Comparison of ENCODE assay signal across 32 cellular contexts in genomic region chr19:5024282-5024681, GRCh38. TPM values are rescaled to one million over a fixed set of nuclear protein-coding genes. Genes with fewer than 3 reads are reported as not detected.
DNase-seq lines count a peak whose midpoint lies in the region; ATAC-seq and TF ChIP-seq lines count a peak whose summit lies in the region.
"Had no signal": no experiment of that assay in that cellular context is flagged by ENCODE, and none has a peak within 500 bp of the region (broad histone marks: within the 10 kb centered on the region; RNA-seq: fewer than 3 reads in every experiment).

No MANE protein-coding gene starts in this region.

- H3K9me3 ChIP-seq in heart right ventricle (no peaks in the 10 kb centered on the region), right atrium auricular region (no peaks in the 10 kb centered on the region), right cardiac atrium (ENCODE audit: control insufficient read depth, low read length) (no peaks in the 10 kb centered on the region), psoas muscle (no peaks in the 10 kb centered on the region), upper lobe of left lung (no peaks in the 10 kb centered on the region), esophagus squamous epithelium (no peaks in the 10 kb centered on the region)
- H3K9me3 ChIP-seq: A549 had no signal

- H3K4me1 ChIP-seq in heart right ventricle (peaks cover 3 to 45% (median 30%) of the 10 kb centered on the region in 9 donors), right atrium auricular region (peaks cover 0 to 35% of the 10 kb centered on the region in 2 donors), right cardiac atrium (ENCODE audit: control insufficient read depth, insufficient read depth, low read length) (peaks cover 2% of the 10 kb centered on the region), psoas muscle (peaks cover 42% of the 10 kb centered on the region), upper lobe of left lung (peaks cover 0 to 25% (median 8%) of the 10 kb centered on the region in 4 donors), esophagus squamous epithelium (peaks cover 0 to 62% (median 6%) of the 10 kb centered on the region in 3 donors)
- H3K4me1 ChIP-seq: A549 had no signal

- no peak overlapping the region for H3K4me3 ChIP-seq in heart right ventricle
- H3K4me3 ChIP-seq in right atrium auricular region, result no peak overlapping the region
- H3K4me3 ChIP-seq in right cardiac atrium (ENCODE audit: low read length), result no peak overlapping the region
- no peak overlapping the region for H3K4me3 ChIP-seq in psoas muscle
- no peak overlapping the region for H3K4me3 ChIP-seq in upper lobe of left lung
- H3K4me3 ChIP-seq in esophagus squamous epithelium, result no peak overlapping the region
- H3K4me3 ChIP-seq: A549, coronary artery, GM12878 had no signal

- 75% methylated on average over 10 of the region's 10 CpGs for WGBS in heart right ventricle, 2 donors
- 60% methylated on average over 10 of the region's 10 CpGs for WGBS in right cardiac atrium
- WGBS in psoas muscle, 3 donors, result 26 to 40% (median 32%) methylated on average over 10 of the region's 10 CpGs
- 89% methylated on average over 10 of the region's 10 CpGs; no CpG with 5 or more reads in 1 of the 2 donors for WGBS in upper lobe of left lung, 2 donors
- WGBS in esophagus squamous epithelium, 2 donors, result 60% methylated on average over 1 of the region's 10 CpGs; no CpG with 5 or more reads in 1 of the 2 donors

- H3K36me3 ChIP-seq in heart right ventricle (peaks cover 0 to 9% (median 0%) of the 10 kb centered on the region in 9 donors), right atrium auricular region (no peaks in the 10 kb centered on the region), psoas muscle (ENCODE audit: insufficient read depth in 1 of 2, low read depth in 1 of 2) (peaks cover 0 to 4% of the 10 kb centered on the region in 2 donors), upper lobe of left lung (peaks cover 0 to 5% (median 1%) of the 10 kb centered on the region in 4 donors), esophagus squamous epithelium (peaks cover 0 to 21% (median 0%) of the 10 kb centered on the region in 3 donors)

- ATAC-seq in heart right ventricle (peak in 7 of 8 donors; percentile 24 to 51 (median 40)), right cardiac atrium (peak; percentile 17 to 27), psoas muscle (peak; percentile 80 to 89 (median 82)), upper lobe of left lung (ENCODE audit: low FRiP score in 2 of 2) (peak; percentile 16 to 31)
- ATAC-seq: A549; CD8-positive, alpha-beta T cell; GM12878; left colon; Panc1 had no signal

- TF ChIP-seq CTCF in heart right ventricle (IDR thresholded peaks at IDR 0.05), result no peak
- TF ChIP-seq CTCF in right atrium auricular region (IDR thresholded peaks at IDR 0.05), result no peak
- no peak for TF ChIP-seq CTCF in psoas muscle (IDR thresholded peaks at IDR 0.05)
- no peak for TF ChIP-seq CTCF in upper lobe of left lung (IDR thresholded peaks at IDR 0.05)
- no peak for TF ChIP-seq CTCF in esophagus squamous epithelium (IDR thresholded peaks at IDR 0.05)

- DNase-seq in heart right ventricle (no peak), right atrium auricular region (ENCODE audit: low spot score) (no peak), right cardiac atrium (peak in 2 of 3 donors; percentile 52 to 53), psoas muscle (peak; percentile 65 to 75), upper lobe of left lung (peak in 1 of 2 donors; percentile 14), esophagus squamous epithelium (lab: John Stamatoyannopoulos, UW) (no peak), NCI-H345 (lab: John Stamatoyannopoulos, UW) (no peak)
- DNase-seq in activated effector memory CD4-positive, alpha-beta T cell treated with Interleukin-2 at 50 U/mL for 16 hours, result no peak
- DNase-seq: activated CD4-positive, alpha-beta memory T cell treated with anti-CD3 and anti-CD28 coated beads for 36 hours; activated CD4-positive, CD25-positive, alpha-beta regulatory T cell; activated CD8-positive, alpha-beta memory T cell treated with anti-CD3 and anti-CD28 coated beads, Interleukin-2, amount 50 U/mL, for 4 hours; activated naive CD4-positive, alpha-beta T cell treated with anti-CD3 and anti-CD28 coated beads, Interleukin-2, amount 50 U/mL, for 16 hours; AML-193; amygdala; CD8-positive, alpha-beta T cell; DMS 273 treated with DMSO at 0.1 percent for 48 hours; effector memory CD4-positive, alpha-beta T cell; EL; hippocampal formation; immature natural killer cell; left colon; mesenchymal stem cell; NCI-H1930; NCI-H526 treated with DMSO at 0.1 percent for 48 hours; SIG-M5; stimulated activated naive CD4-positive, alpha-beta T cell; SW 1271; T1000 had no signal

- no peak for TF ChIP-seq EP300 in upper lobe of left lung (IDR thresholded peaks at IDR 0.05)

- no peaks in the 10 kb centered on the region for H3K27me3 ChIP-seq in heart right ventricle
- no peaks in the 10 kb centered on the region for H3K27me3 ChIP-seq in right atrium auricular region
- H3K27me3 ChIP-seq in right cardiac atrium (ENCODE audit: control insufficient read depth, insufficient read depth), result no peaks in the 10 kb centered on the region
- H3K27me3 ChIP-seq in psoas muscle (ENCODE audit: insufficient read depth in 3 of 3, low read length in 2 of 3), result no peaks in the 10 kb centered on the region
- no peaks in the 10 kb centered on the region for H3K27me3 ChIP-seq in upper lobe of left lung
- H3K27me3 ChIP-seq in esophagus squamous epithelium, result no peaks in the 10 kb centered on the region

- H3K27ac ChIP-seq in heart right ventricle, result no peak overlapping the region
- H3K27ac ChIP-seq in right atrium auricular region, result no peak overlapping the region
- H3K27ac ChIP-seq in right cardiac atrium (ENCODE audit: low read length), result no peak overlapping the region
- H3K27ac ChIP-seq in psoas muscle, result peak overlapping the region; percentile 65
- H3K27ac ChIP-seq in upper lobe of left lung, result no peak overlapping the region
- no peak overlapping the region for H3K27ac ChIP-seq in esophagus squamous epithelium
- H3K27ac ChIP-seq: A549, coronary artery had no signal

- no peak for TF ChIP-seq POLR2A in upper lobe of left lung (IDR thresholded peaks at IDR 0.05)
- TF ChIP-seq POLR2A in esophagus squamous epithelium (IDR thresholded peaks at IDR 0.05), result no peak

- intact Hi-C loops in heart right ventricle (cut with DNase I), result loop anchor here in 2 of 10 donors (5.0 to 10.0 kb wide), 2 partner anchors 49 to 52 kb away; no protein-coding TSS in a partner anchor
- intact Hi-C loops in right cardiac atrium (cut with DNase I), result no loop called here
- intact Hi-C loops in psoas muscle (cut with DNase I), result loop anchor here in 1 of 2 donors (10.0 kb wide), 1 partner anchor 49 kb away; no protein-coding TSS in a partner anchor
- intact Hi-C loops in esophagus squamous epithelium (cut with DNase I), result loop anchor here (10.0 kb wide), 1 partner anchor 149 kb away; no protein-coding TSS in a partner anchor

RNA-seq across cellular contexts. Expression of gene KDM4B, which starts 55.4 kb away (rescaled TPM):
- total RNA-seq in heart right ventricle, result 10 to 100 TPM; 21.4 to 35.8 (median 30.3) TPM
- 10 to 100 TPM; 12.4 to 34.4 TPM for polyA plus RNA-seq in heart right ventricle
- total RNA-seq in right atrium auricular region, result 10 to 100 TPM; 17.6 to 26.0 TPM
- 10 to 100 TPM; 23.9 to 37.5 (median 30.8) TPM for total RNA-seq in right cardiac atrium
- 18.8 TPM for polyA plus RNA-seq in right cardiac atrium
- total RNA-seq in psoas muscle, result 10 to 100 TPM; 22.9 to 45.9 (median 37.8) TPM
- 10 to 100 TPM in 2 of 3 donors, 1 to 10 TPM in 1; 9.3 to 29.5 (median 19.9) TPM for polyA plus RNA-seq in psoas muscle
- total RNA-seq in upper lobe of left lung, result 100 to 1,000 TPM in 1 of 6 donors, 10 to 100 TPM in 5; 28.1 to 112 (median 38.2) TPM
- total RNA-seq in esophagus squamous epithelium, result 10 to 100 TPM; 14.0 to 39.9 (median 19.5) TPM

Comparison
In these comparisons a context has a peak if more than half of its experiments do, and no peak if none do; other contexts are left out.
1. DNase-seq: peak in right cardiac atrium (2 of 3) and psoas muscle (2 of 2); none in heart right ventricle (0 of 2), right atrium auricular region (single experiment), activated effector memory CD4-positive, alpha-beta T cell treated with Interleukin-2 at 50 U/mL for 16 hours (single experiment), esophagus squamous epithelium (single experiment) and NCI-H345 (single experiment).
2. ATAC-seq: peak in every context shown above with its lines; median percentile 82 in psoas muscle; 40 in heart right ventricle; 24 in upper lobe of left lung; 22 in right cardiac atrium.